8 cellular contexts compared by ENCODE assay signal in genomic region chr5:132963175-132964104, GRCh38. TPM values are rescaled to one million over a fixed set of nuclear protein-coding genes. Genes with fewer than 3 reads are reported as not detected.
DNase-seq lines count a peak whose midpoint lies in the region; ATAC-seq and TF ChIP-seq lines count a peak whose summit lies in the region.

Gene AFF4, minus strand, starts transcription at chr5:132963634. Its CDS starts 26,445 bp downstream, at chr5:132937189.

- H3K9me3 ChIP-seq in BLaER1 treated with 17β-estradiol and CSF1 and Interleukin-3, amounts not matched to agents 10 nM and 100 nM (replicated peaks in 1 of 11), result no peaks in the 10 kb centered on the region

- no peaks in the 10 kb centered on the region for H3K27me3 Mint-ChIP-seq in activated CD4-positive, alpha-beta memory T cell treated with anti-CD3 and anti-CD28 coated beads for 36 hours

- no peaks in the 10 kb centered on the region for H3K9me3 Mint-ChIP-seq in activated CD4-positive, alpha-beta memory T cell treated with anti-CD3 and anti-CD28 coated beads for 36 hours

- H3K4me1 Mint-ChIP-seq in activated CD4-positive, alpha-beta memory T cell treated with anti-CD3 and anti-CD28 coated beads for 36 hours (ENCODE audit: low read depth), result peaks cover 29% of the 10 kb centered on the region

- H3K27ac ChIP-seq in BLaER1 treated with 17β-estradiol and CSF1 and Interleukin-3, amounts not matched to agents 10 nM and 100 nM, result peak within 1 kb of the TSS; percentile 86 to 98 (median 91)
- H3K27ac ChIP-seq in dorsolateral prefrontal cortex, result peak within 1 kb of the TSS; percentile 89 to 100 (median 99)

- intact Hi-C loops in activated CD4-positive, alpha-beta memory T cell treated with anti-CD3 and anti-CD28 coated beads for 36 hours (cut with micrococcal nuclease), result loop anchor here (1.0 to 2.0 kb wide), 3 partner anchors 63 to 97 kb away; partner anchors contain the start of genes GDF9, UQCRQ and ZCCHC10
- intact Hi-C loops in dorsolateral prefrontal cortex (cut with DNase I) (loop anchor here (1.0 to 5.0 kb wide), 9 partner anchors 63 to 136 kb away; partner anchors contain the start of genes GDF9 (in 2 of the 2), UQCRQ (in 2 of the 2), ZCCHC10 (in 2 of the 2) and HSPA4 (in 1 of the 2)), lower leg skin (cut with DNase I; ENCODE audit: low total_unique reads) (no loop called here)

- peak within 1 kb of the TSS; percentile 98 for H3K27ac Mint-ChIP-seq in activated CD4-positive, alpha-beta memory T cell treated with anti-CD3 and anti-CD28 coated beads for 36 hours

- TF ChIP-seq POLR2A in lower leg skin (IDR thresholded peaks at IDR 0.05), result peak in 1 of 2 donors; percentile 83

- H3K4me1 ChIP-seq in BLaER1 treated with 17β-estradiol and CSF1 and Interleukin-3, amounts not matched to agents 10 nM and 100 nM, result peaks cover 15 to 40% (median 23%) of the 10 kb centered on the region in 10 experiments

- peaks cover 0 to 30% (median 14%) of the 10 kb centered on the region in 11 experiments; a peak in 16 of 22 replicates for H3K36me3 ChIP-seq in BLaER1 treated with 17β-estradiol and CSF1 and Interleukin-3, amounts not matched to agents 10 nM and 100 nM

- CTCF ChIA-PET in activated CD4-positive, alpha-beta memory T cell treated with anti-CD3 and anti-CD28 coated beads for 36 hours (lab: Charles Lee), result interaction anchor here (2.6 kb wide), 1 partner anchor 11 kb away, joined by 7 read pairs; no protein-coding TSS in a partner anchor

- peaks cover 31 to 46% (median 39%) of the 10 kb centered on the region in 11 experiments for H4K20me1 ChIP-seq in BLaER1 treated with 17β-estradiol and CSF1 and Interleukin-3, amounts not matched to agents 10 nM and 100 nM

- WGBS in lower leg skin, 2 donors, result 0 to 1% methylated on average over 49 to 63 of the region's 98 CpGs

- H3K4me2 ChIP-seq in BLaER1 treated with 17β-estradiol and CSF1 and Interleukin-3, amounts not matched to agents 10 nM and 100 nM, result peak within 1 kb of the TSS; percentile 79 to 93 (median 84)

- DNase-seq in GM19240 (ENCODE audit: insufficient read length, low spot score), result peak; percentile 86
- DNase-seq in NCI-H69 (lab: John Stamatoyannopoulos, UW), result peak; percentile 98
- peak; percentile 93 for DNase-seq in activated CD4-positive, alpha-beta memory T cell treated with anti-CD3 and anti-CD28 coated beads for 36 hours
- peak; percentile 94 to 98 (median 96) for DNase-seq in dorsolateral prefrontal cortex
- DNase-seq in lower leg skin (ENCODE audit: low spot score in 2 of 2), result peak; percentile 93 to 99
- DNase-seq in stimulated activated CD4-positive, alpha-beta T cell treated with anti-CD3 and anti-CD28 coated beads, Interleukin-4, amount 100 ng/mL, for 48 hours (ENCODE audit: low read depth in 2 of 2), result peak; percentile 80 to 87

- ATAC-seq in HG03460 (IDR thresholded peaks at IDR 0.05; ENCODE audit: unreplicated experiment), result peak; percentile 93

- peak within 1 kb of the TSS; percentile 69 to 93 (median 84) for H3K4me3 ChIP-seq in BLaER1 treated with 17β-estradiol and CSF1 and Interleukin-3, amounts not matched to agents 10 nM and 100 nM
- H3K4me3 ChIP-seq in dorsolateral prefrontal cortex, result peak within 1 kb of the TSS; percentile 50 to 100 (median 96)
- peak within 1 kb of the TSS; percentile 98 for H3K4me3 ChIP-seq in lower leg skin (ENCODE audit: low read depth, poor library complexity, severe bottlenecking)

- POLR2A ChIA-PET in activated CD4-positive, alpha-beta memory T cell treated with anti-CD3 and anti-CD28 coated beads for 36 hours (lab: Charles Lee), result interaction anchor here (0.9 to 3.0 kb wide), 7 partner anchors 9 to 97 kb away, joined by 3 to 27 read pairs (median 4); partner anchors contain the start of genes GDF9, HSPA4 and UQCRQ

- peak in 28 of 56 donors; percentile 2 to 52 (median 21) for TF ChIP-seq CTCF in dorsolateral prefrontal cortex (IDR thresholded peaks at IDR 0.05 in 54 of 56, conservative IDR thresholded peaks at IDR 0.05 in 2 of 56; ENCODE audit: low read depth in 1 of 56, partially characterized antibody in 56 of 56)
- TF ChIP-seq CTCF in lower leg skin (IDR thresholded peaks at IDR 0.05), result no peak

- peaks cover 8% of the 10 kb centered on the region for H3K36me3 Mint-ChIP-seq in activated CD4-positive, alpha-beta memory T cell treated with anti-CD3 and anti-CD28 coated beads for 36 hours

- H3K4me3 Mint-ChIP-seq in activated CD4-positive, alpha-beta memory T cell treated with anti-CD3 and anti-CD28 coated beads for 36 hours, result peak within 1 kb of the TSS; percentile 93

- no peaks in the 10 kb centered on the region for H3K27me3 ChIP-seq in BLaER1 treated with 17β-estradiol and CSF1 and Interleukin-3, amounts not matched to agents 10 nM and 100 nM
- H3K27me3 ChIP-seq in dorsolateral prefrontal cortex, result no peaks in the 10 kb centered on the region

- H3K9ac ChIP-seq in BLaER1 treated with 17β-estradiol and CSF1 and Interleukin-3, amounts not matched to agents 10 nM and 100 nM, result peak within 1 kb of the TSS; percentile 91 to 100 (median 95)

RNA-seq across cellular contexts. Expression of gene AFF4, which starts in this region (rescaled TPM):
- 10 to 100 TPM; 21.9 to 22.1 TPM for total RNA-seq in activated CD4-positive, alpha-beta memory T cell treated with anti-CD3 and anti-CD28 coated beads for 36 hours
- total RNA-seq in dorsolateral prefrontal cortex (100 to 1,000 TPM in 38 of 120 experiments, 10 to 100 TPM in 82; 68.0 to 123 (median 95.9) TPM), lower leg skin (10 to 100 TPM; 47.9 to 79.2 (median 57.9) TPM)

Comparison
In these comparisons a context has a peak if more than half of its experiments do, and no peak if none do; other contexts are left out.
1. Peak in every context shown above with its lines: DNase-seq, ATAC-seq, H3K4me3 ChIP-seq and H3K27ac ChIP-seq.